Comparison of ENCODE assay signal across 16 cellular contexts in genomic region chr18:76708727-76709353, GRCh38.
"Had no signal": no experiment of that assay in that cellular context is flagged by ENCODE, and none has a peak within 500 bp of the region (broad histone marks: within the 10 kb centered on the region; RNA-seq: fewer than 3 reads in every experiment).

No MANE protein-coding gene starts in this region.

- H3K36me3 Mint-ChIP-seq: activated naive CD4-positive, alpha-beta T cell treated with anti-CD3 and anti-CD28 coated beads, Interleukin-2, amount 50 U/mL, for 72 hours; naive B cell had no signal

- H3K27me3 ChIP-seq: brain microvascular endothelial cell, left lung, thyroid gland, upper lobe of right lung had no signal

- H3K4me3 ChIP-seq: left lung, lung, thyroid gland, upper lobe of right lung had no signal

- H3K36me3 ChIP-seq: brain microvascular endothelial cell, left lung, thyroid gland, upper lobe of right lung had no signal

- H3K9me3 ChIP-seq: left lung, thyroid gland, upper lobe of right lung had no signal

- H3K27me3 Mint-ChIP-seq: activated B cell treated with CpG ODN at 0.5 μM for 24 hours, naive B cell had no signal

- H3K4me1 ChIP-seq: upper lobe of right lung had no signal

- H3K9me3 Mint-ChIP-seq: activated CD8-positive, alpha-beta T cell treated with anti-CD3 and anti-CD28 coated beads for 36 hours; activated naive CD4-positive, alpha-beta T cell treated with anti-CD3 and anti-CD28 coated beads, Interleukin-2, amount 50 U/mL, for 72 hours; neural crest cell; T-helper 1 cell treated with Interleukin-12 subunit alpha and Interleukin-12 subunit beta and Interleukin-4 antibody, amounts not matched to agents 30 μg/mL and 1 μg/mL, for 36 hours had no signal

- H3K27ac ChIP-seq: brain microvascular endothelial cell, left lung, thyroid gland, upper lobe of right lung had no signal

- H3K4me3 Mint-ChIP-seq: activated B cell treated with CpG ODN at 0.5 μM for 24 hours; activated CD8-positive, alpha-beta T cell treated with anti-CD3 and anti-CD28 coated beads for 36 hours; naive B cell; neural crest cell; T-helper 1 cell treated with Interleukin-12 subunit alpha and Interleukin-12 subunit beta and Interleukin-4 antibody, amounts not matched to agents 30 μg/mL and 1 μg/mL, for 36 hours had no signal

- DNase-seq: activated CD4-positive, alpha-beta T cell treated with anti-CD3 and anti-CD28 coated beads for 4 hours; activated CD8-positive, alpha-beta T cell treated with anti-CD3 and anti-CD28 coated beads for 36 hours; aorta; brain microvascular endothelial cell; left lung; stimulated activated CD4-positive, alpha-beta T cell treated with anti-CD3 and anti-CD28 coated beads, Interleukin-4, amount 100 ng/mL, for 24 hours; stimulated activated naive CD8-positive, alpha-beta T cell treated with anti-CD3 and anti-CD28 coated beads, Interleukin-15, Interleukin-2, amounts not matched to agents 100 U/mL and 50 U/mL, for 24 hours; thyroid gland had no signal

- H3K27ac Mint-ChIP-seq: activated B cell treated with CpG ODN at 0.5 μM for 24 hours; activated CD8-positive, alpha-beta T cell treated with anti-CD3 and anti-CD28 coated beads for 36 hours; naive B cell; progenitor cell of endocrine pancreas had no signal
